Comparison of ENCODE assay signal across 25 cellular contexts in genomic region chr2:201411421-201411820, GRCh38. TPM values are rescaled to one million over a fixed set of nuclear protein-coding genes. Genes with fewer than 3 reads are reported as not detected.
DNase-seq lines count a peak whose midpoint lies in the region; ATAC-seq and TF ChIP-seq lines count a peak whose summit lies in the region.
"Had no signal": no experiment of that assay in that cellular context is flagged by ENCODE, and none has a peak within 500 bp of the region (broad histone marks: within the 10 kb centered on the region; RNA-seq: fewer than 3 reads in every experiment).

No MANE protein-coding gene starts in this region.

- H3K4me3 Mint-ChIP-seq in activated naive CD4-positive, alpha-beta T cell treated with anti-CD3 and anti-CD28 coated beads, Interleukin-2, amount 50 U/mL, for 24 hours = no peak overlapping the region
- H3K4me3 Mint-ChIP-seq in stimulated activated memory B cell treated with anti-CD40 and anti-IgM and Interleukin-4, amounts not matched to agents 10 μg/mL and 1 μg/mL and 100 μg/mL, for 72 hours = no peak overlapping the region
- H3K4me3 Mint-ChIP-seq: activated CD4-positive, alpha-beta memory T cell treated with anti-CD3 and anti-CD28 coated beads, Interleukin-2, amount 10 ng/mL, durations not matched to agents 7 days and 5 days; central memory CD8-positive, alpha-beta T cell; IgD-negative memory B cell had no signal

- no peak for ATAC-seq in activated naive CD4-positive, alpha-beta T cell treated with anti-CD3 and anti-CD28 coated beads, Interleukin-2, amount 50 U/mL, for 72 hours
- no peak for ATAC-seq in stimulated activated memory B cell treated with anti-CD40 and anti-IgM and Interleukin-4, amounts not matched to agents 10 μg/mL and 1 μg/mL and 100 μg/mL, for 72 hours
- ATAC-seq in GM21526 (IDR thresholded peaks at IDR 0.05; ENCODE audit: low FRiP score, unreplicated experiment) (no peak), GM21360 (IDR thresholded peaks at IDR 0.05; ENCODE audit: unreplicated experiment) (no peak), foreskin keratinocyte (no peak)
- ATAC-seq: GM12878, left lung had no signal

- no peaks in the 10 kb centered on the region for H3K27me3 ChIP-seq in foreskin keratinocyte
- H3K27me3 ChIP-seq: adrenal gland, left lung, spleen, transverse colon had no signal

- no peak for TF ChIP-seq CTCF in fibroblast of pulmonary artery (IDR thresholded peaks at IDR 0.05; ENCODE audit: low read length, missing control alignments)
- TF ChIP-seq CTCF in foreskin keratinocyte (conservative IDR thresholded peaks at IDR 0.05) = no peak

- H3K4me1 Mint-ChIP-seq in activated naive CD4-positive, alpha-beta T cell treated with anti-CD3 and anti-CD28 coated beads, Interleukin-2, amount 50 U/mL, for 24 hours = peaks cover 15% of the 10 kb centered on the region
- H3K4me1 Mint-ChIP-seq in stimulated activated memory B cell treated with anti-CD40 and anti-IgM and Interleukin-4, amounts not matched to agents 10 μg/mL and 1 μg/mL and 100 μg/mL, for 72 hours = peaks cover 21% of the 10 kb centered on the region

- no peaks in the 10 kb centered on the region for H3K27me3 Mint-ChIP-seq in activated naive CD4-positive, alpha-beta T cell treated with anti-CD3 and anti-CD28 coated beads, Interleukin-2, amount 50 U/mL, for 24 hours
- no peaks in the 10 kb centered on the region for H3K27me3 Mint-ChIP-seq in stimulated activated memory B cell treated with anti-CD40 and anti-IgM and Interleukin-4, amounts not matched to agents 10 μg/mL and 1 μg/mL and 100 μg/mL, for 72 hours
- H3K27me3 Mint-ChIP-seq: activated CD4-positive, alpha-beta memory T cell treated with anti-CD3 and anti-CD28 coated beads, Interleukin-2, amount 10 ng/mL, durations not matched to agents 7 days and 5 days; central memory CD8-positive, alpha-beta T cell; IgD-negative memory B cell had no signal

- no peak overlapping the region for H3K4me3 ChIP-seq in fibroblast of pulmonary artery (replicated peaks; ENCODE audit: low read depth, low read length)
- H3K4me3 ChIP-seq: adrenal gland, GM12878, left lung, spleen, transverse colon had no signal

- peaks cover 6% of the 10 kb centered on the region for H3K9me3 Mint-ChIP-seq in activated naive CD4-positive, alpha-beta T cell treated with anti-CD3 and anti-CD28 coated beads, Interleukin-2, amount 50 U/mL, for 24 hours
- peaks cover 0 to 9% of the 10 kb centered on the region in 2 donors for H3K9me3 Mint-ChIP-seq in activated naive CD4-positive, alpha-beta T cell treated with anti-CD3 and anti-CD28 coated beads, Interleukin-2, amount 50 U/mL, for 72 hours
- H3K9me3 Mint-ChIP-seq in stimulated activated memory B cell treated with anti-CD40 and anti-IgM and Interleukin-4, amounts not matched to agents 10 μg/mL and 1 μg/mL and 100 μg/mL, for 72 hours = no peaks in the 10 kb centered on the region
- H3K9me3 Mint-ChIP-seq: activated CD4-positive, alpha-beta memory T cell treated with anti-CD3 and anti-CD28 coated beads, Interleukin-2, amount 10 ng/mL, durations not matched to agents 7 days and 5 days; central memory CD8-positive, alpha-beta T cell; IgD-negative memory B cell had no signal

- H3K27ac ChIP-seq in foreskin keratinocyte = no peak overlapping the region
- H3K27ac ChIP-seq: left lung, transverse colon, VCaP had no signal

- peaks cover 3% of the 10 kb centered on the region for H3K4me1 ChIP-seq in foreskin keratinocyte

- DNase-seq in activated naive CD4-positive, alpha-beta T cell treated with anti-CD3 and anti-CD28 coated beads, Interleukin-2, amount 50 U/mL, for 72 hours (ENCODE audit: low spot score in 2 of 2) = no peak
- DNase-seq in LHCN-M2 (ENCODE audit: low read depth) (peak; percentile 79), fibroblast of pulmonary artery (ENCODE audit: low read depth) (peak; percentile 75), foreskin keratinocyte (no peak)
- DNase-seq: 8988T; activated CD4-positive, alpha-beta memory T cell treated with anti-CD3 and anti-CD28 coated beads, Interleukin-2, amount 10 ng/mL, durations not matched to agents 7 days and 5 days; activated T-cell treated with anti-CD3 and anti-CD28 coated beads, Interleukin-2, amount 50 U/mL, for 48 hours; adrenal gland; effector memory CD4-positive, alpha-beta T cell; left lung; NCI-H187 treated with DMSO at 0.1 percent for 48 hours; NCI-H446 treated with DMSO at 0.1 percent for 48 hours; posterior cingulate gyrus; spleen; T-helper 1 cell; transverse colon had no signal

- H3K36me3 Mint-ChIP-seq in activated naive CD4-positive, alpha-beta T cell treated with anti-CD3 and anti-CD28 coated beads, Interleukin-2, amount 50 U/mL, for 24 hours = peaks cover 5% of the 10 kb centered on the region
- peaks cover 6 to 18% of the 10 kb centered on the region in 2 donors for H3K36me3 Mint-ChIP-seq in activated naive CD4-positive, alpha-beta T cell treated with anti-CD3 and anti-CD28 coated beads, Interleukin-2, amount 50 U/mL, for 72 hours
- peaks cover 16% of the 10 kb centered on the region for H3K36me3 Mint-ChIP-seq in stimulated activated memory B cell treated with anti-CD40 and anti-IgM and Interleukin-4, amounts not matched to agents 10 μg/mL and 1 μg/mL and 100 μg/mL, for 72 hours
- H3K36me3 Mint-ChIP-seq: IgD-negative memory B cell had no signal

- H3K27ac Mint-ChIP-seq in activated naive CD4-positive, alpha-beta T cell treated with anti-CD3 and anti-CD28 coated beads, Interleukin-2, amount 50 U/mL, for 24 hours = peak overlapping the region; percentile 53
- H3K27ac Mint-ChIP-seq in activated naive CD4-positive, alpha-beta T cell treated with anti-CD3 and anti-CD28 coated beads, Interleukin-2, amount 50 U/mL, for 72 hours = no peak overlapping the region
- peak overlapping the region; percentile 21 for H3K27ac Mint-ChIP-seq in stimulated activated memory B cell treated with anti-CD40 and anti-IgM and Interleukin-4, amounts not matched to agents 10 μg/mL and 1 μg/mL and 100 μg/mL, for 72 hours
- H3K27ac Mint-ChIP-seq: activated CD4-positive, alpha-beta memory T cell treated with anti-CD3 and anti-CD28 coated beads, Interleukin-2, amount 10 ng/mL, durations not matched to agents 7 days and 5 days had no signal

RNA-seq across cellular contexts. Expression of gene TRAK2, which starts 39.8 kb away (rescaled TPM):
- total RNA-seq in activated naive CD4-positive, alpha-beta T cell treated with anti-CD3 and anti-CD28 coated beads, Interleukin-2, amount 50 U/mL, for 72 hours = 10 to 100 TPM; 11.2 to 21.8 TPM
- total RNA-seq in LHCN-M2 (2014; rRNA removed) = 47.8 and 73.9 TPM in 2 replicates
- polyA plus RNA-seq in LHCN-M2 (2012) = 23.2 TPM
- 11.7 and 12.5 TPM in 2 replicates for total RNA-seq in foreskin keratinocyte
- 2.8 and 3.2 TPM in 2 replicates for polyA plus RNA-seq in foreskin keratinocyte

RNA-seq across cellular contexts. Expression of gene STRADB, which starts 40.1 kb away (rescaled TPM):
- total RNA-seq in activated naive CD4-positive, alpha-beta T cell treated with anti-CD3 and anti-CD28 coated beads, Interleukin-2, amount 50 U/mL, for 72 hours = 10 to 100 TPM; 12.6 to 21.2 TPM
- total RNA-seq in LHCN-M2 (2014; rRNA removed) = 255 and 259 TPM in 2 replicates
- polyA plus RNA-seq in LHCN-M2 (2012) = 48.6 TPM
- 19.0 and 19.7 TPM in 2 replicates for total RNA-seq in foreskin keratinocyte
- 11.8 and 15.4 TPM in 2 replicates for polyA plus RNA-seq in foreskin keratinocyte

RNA-seq across cellular contexts. Expression of gene FLACC1, which starts 54.3 kb away (rescaled TPM):
- total RNA-seq in activated naive CD4-positive, alpha-beta T cell treated with anti-CD3 and anti-CD28 coated beads, Interleukin-2, amount 50 U/mL, for 72 hours = 1 to 10 TPM in 1 of 2 donors, under 1 TPM in 1; 0.43 to 1.0 TPM
- 1.3 and 3.7 TPM in 2 replicates for total RNA-seq in LHCN-M2 (2014; rRNA removed)
- polyA plus RNA-seq in LHCN-M2 (2012) = 0.11 TPM
- total RNA-seq in foreskin keratinocyte = 0.14 and 0.39 TPM in 2 replicates
- 0.04 TPM in 1 of 2 replicates, not detected in the other for polyA plus RNA-seq in foreskin keratinocyte
- polyA plus RNA-seq: H1 had no signal

Comparison
In these comparisons a context has a peak if more than half of its experiments do, and no peak if none do; other contexts are left out.
1. H3K27ac Mint-ChIP-seq: peak in activated naive CD4-positive, alpha-beta T cell treated with anti-CD3 and anti-CD28 coated beads, Interleukin-2, amount 50 U/mL, for 24 hours (single experiment) and stimulated activated memory B cell treated with anti-CD40 and anti-IgM and Interleukin-4, amounts not matched to agents 10 μg/mL and 1 μg/mL and 100 μg/mL, for 72 hours (single experiment); none in activated naive CD4-positive, alpha-beta T cell treated with anti-CD3 and anti-CD28 coated beads, Interleukin-2, amount 50 U/mL, for 72 hours (0 of 2).
2. DNase-seq: peak in LHCN-M2 (single experiment) and fibroblast of pulmonary artery (single experiment); none in activated naive CD4-positive, alpha-beta T cell treated with anti-CD3 and anti-CD28 coated beads, Interleukin-2, amount 50 U/mL, for 72 hours (0 of 2) and foreskin keratinocyte (0 of 2).
3. RNA of gene STRADB, which starts 40.1 kb away (total RNA-seq): 255 to 259 TPM in LHCN-M2; 12.6 to 21.2 TPM in activated naive CD4-positive, alpha-beta T cell treated with anti-CD3 and anti-CD28 coated beads, Interleukin-2, amount 50 U/mL, for 72 hours and 19.0 to 19.7 TPM in foreskin keratinocyte; every median in the first group is over 10 times any median in the second.